In the genomic region with DNA sequence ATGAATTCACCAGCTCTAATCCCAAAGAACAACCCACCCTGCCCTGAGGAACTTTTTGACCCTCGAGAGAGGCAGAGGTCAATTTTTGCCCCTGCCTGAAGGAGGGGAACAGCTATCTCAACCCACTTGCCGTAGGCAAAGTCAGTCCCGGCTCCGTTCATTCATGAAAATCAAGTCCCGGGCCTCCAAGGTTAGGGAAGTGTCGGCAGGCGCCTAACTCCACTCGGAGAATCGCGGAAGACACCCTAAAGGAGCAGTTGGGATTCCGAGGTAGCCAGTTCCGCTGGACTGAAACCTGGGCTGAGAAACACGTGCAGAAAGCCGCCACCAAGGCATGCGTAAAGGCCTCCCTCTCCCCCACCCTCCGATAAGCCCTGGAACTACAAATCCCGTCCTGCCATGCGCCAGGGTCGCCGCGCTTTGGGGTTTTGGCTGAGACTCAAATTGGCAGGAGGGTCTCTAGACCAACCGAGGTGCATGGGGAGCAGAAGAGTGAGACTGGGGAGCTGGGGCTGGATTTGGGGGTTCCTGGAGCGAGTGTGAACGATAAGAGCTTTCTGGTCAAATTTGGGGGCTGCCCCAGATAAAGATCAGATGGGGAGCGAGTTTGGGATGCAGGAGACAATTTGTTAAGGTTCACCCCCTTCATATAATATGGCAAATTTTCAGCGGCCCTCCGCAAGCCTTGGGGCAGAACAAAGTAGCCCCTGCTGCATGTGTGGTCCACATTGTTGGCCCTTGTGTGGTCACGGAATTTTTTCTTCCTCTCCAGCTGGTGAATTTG, we compare ENCODE assay signal across 8 cellular contexts. TPM values are rescaled to one million over a fixed set of nuclear protein-coding genes. Genes with fewer than 3 reads are reported as not detected.
DNase-seq lines count a peak whose midpoint lies in the region; ATAC-seq and TF ChIP-seq lines count a peak whose summit lies in the region.

A gene (minus strand): TSS at position 290 of the 784 bp plus-strand sequence. CDS start 2,955 bp downstream, outside the sequence.

- H3K4me3 ChIP-seq in breast epithelium (peak within 1 kb of the TSS; percentile 77 to 97 (median 81)), skin epidermis (peak within 1 kb of the TSS; percentile 70 to 94 (median 81))

- TF ChIP-seq CTCF in breast epithelium (IDR thresholded peaks at IDR 0.05) = no peak

- no peak for ATAC-seq in HG02884 (IDR thresholded peaks at IDR 0.05; ENCODE audit: unreplicated experiment)

- H3K27ac ChIP-seq in breast epithelium (peak within 1 kb of the TSS; percentile 86 to 95), skin epidermis (peak within 1 kb of the TSS; percentile 19 to 99 (median 96))

- intact Hi-C loops in breast epithelium (cut with DNase I; ENCODE audit: low total_unique reads) = no loop called here

- peak; percentile 51 for DNase-seq in DMS153 treated with DMSO at 0.1 percent for 48 hours (lab: John Stamatoyannopoulos, UW; ENCODE audit: unreplicated experiment)
- DNase-seq in DMS153 (lab: John Stamatoyannopoulos, UW) = no peak
- DNase-seq in NCI-H2029 treated with DMSO at 0.1 percent for 48 hours (lab: John Stamatoyannopoulos, UW) = peak; percentile 57
- peak; percentile 68 for DNase-seq in UCSD-AML1 (lab: John Stamatoyannopoulos, UW; ENCODE audit: unreplicated experiment)
- no peak for DNase-seq in breast epithelium (ENCODE audit: low spot score in 2 of 2)
- peak; percentile 74 for DNase-seq in iPS-NIHi11 (ENCODE audit: low spot score)

- no peaks in the 10 kb centered on the region for H3K9me3 ChIP-seq in breast epithelium

- no peaks in the 10 kb centered on the region for H3K27me3 ChIP-seq in breast epithelium

- peaks cover 0 to 4% of the 10 kb centered on the region in 2 donors for H3K4me1 ChIP-seq in breast epithelium

- no peaks in the 10 kb centered on the region for H3K36me3 ChIP-seq in breast epithelium

- TF ChIP-seq POLR2A in breast epithelium (IDR thresholded peaks at IDR 0.05) = no peak

RNA-seq across cellular contexts. Expression of the gene that starts here (rescaled TPM):
- 10 to 100 TPM; 46.0 to 73.0 (median 70.8) TPM for total RNA-seq in breast epithelium

Comparison
In these comparisons a context has a peak if more than half of its experiments do, and no peak if none do; other contexts are left out.
1. DNase-seq: peak in DMS153 treated with DMSO at 0.1 percent for 48 hours (single experiment), NCI-H2029 treated with DMSO at 0.1 percent for 48 hours (single experiment), UCSD-AML1 (single experiment) and iPS-NIHi11 (single experiment); none in DMS153 (single experiment) and breast epithelium (0 of 2).